In genomic region chr1:98981917-98982513, GRCh38 we compare ENCODE assay signal across 22 cellular contexts. TPM values are rescaled to one million over a fixed set of nuclear protein-coding genes. Genes with fewer than 3 reads are reported as not detected.
DNase-seq lines count a peak whose midpoint lies in the region; ATAC-seq and TF ChIP-seq lines count a peak whose summit lies in the region.
"Had no signal": no experiment of that assay in that cellular context is flagged by ENCODE, and none has a peak within 500 bp of the region (broad histone marks: within the 10 kb centered on the region; RNA-seq: fewer than 3 reads in every experiment).

No MANE protein-coding gene starts in this region.

- CTCF ChIA-PET in BJ (lab: Yijun Ruan, JAX) = no interaction called here

- H3K36me3 Mint-ChIP-seq in GM23338 (ENCODE audit: low read depth) = peaks cover 8% of the 10 kb centered on the region; the same call in 2 of the 3 replicates
- H3K36me3 Mint-ChIP-seq: activated CD8-positive, alpha-beta memory T cell treated with anti-CD3 and anti-CD28 coated beads, Interleukin-2, amount 10 ng/mL, durations not matched to agents 7 days and 5 days; activated naive CD4-positive, alpha-beta T cell treated with anti-CD3 and anti-CD28 coated beads, Interleukin-2, amount 10 ng/mL, durations not matched to agents 7 days and 5 days had no signal

- no peak overlapping the region for H3K4me3 Mint-ChIP-seq in GM23338
- H3K4me3 Mint-ChIP-seq: activated CD8-positive, alpha-beta memory T cell treated with anti-CD3 and anti-CD28 coated beads, Interleukin-2, amount 10 ng/mL, durations not matched to agents 7 days and 5 days; activated naive CD4-positive, alpha-beta T cell treated with anti-CD3 and anti-CD28 coated beads, Interleukin-2, amount 10 ng/mL, durations not matched to agents 7 days and 5 days; endodermal cell; nephron; T-helper 1 cell treated with Interleukin-12 subunit alpha and Interleukin-12 subunit beta and Interleukin-4 antibody, amounts not matched to agents 30 μg/mL and 1 μg/mL, for 36 hours had no signal

- no peak overlapping the region for H3K9ac ChIP-seq in adipocyte (ENCODE audit: low read length)
- H3K9ac ChIP-seq: BLaER1 treated with 17β-estradiol and CSF1 and Interleukin-3, amounts not matched to agents 10 nM and 100 nM had no signal

- peaks cover 8% of the 10 kb centered on the region; the same call in 2 of the 3 replicates for H3K9me3 Mint-ChIP-seq in GM23338
- H3K9me3 Mint-ChIP-seq: activated naive CD4-positive, alpha-beta T cell treated with anti-CD3 and anti-CD28 coated beads, Interleukin-2, amount 10 ng/mL, durations not matched to agents 7 days and 5 days; T-helper 1 cell treated with Interleukin-12 subunit alpha and Interleukin-12 subunit beta and Interleukin-4 antibody, amounts not matched to agents 30 μg/mL and 1 μg/mL, for 36 hours had no signal

- no peak for TF ChIP-seq CTCF in BJ (IDR thresholded peaks at IDR 0.05; ENCODE audit: insufficient read depth, low read depth, low read length)
- no peak for TF ChIP-seq CTCF in foreskin keratinocyte (conservative IDR thresholded peaks at IDR 0.05)
- no peak for TF ChIP-seq CTCF in GM23338 (conservative IDR thresholded peaks at IDR 0.05; ENCODE audit: low read depth in 2 of 2)

- H3K27me3 Mint-ChIP-seq in GM23338 (ENCODE audit: insufficient read depth, low read depth, poor library complexity) = peaks cover 3% of the 10 kb centered on the region
- H3K27me3 Mint-ChIP-seq: activated CD8-positive, alpha-beta memory T cell treated with anti-CD3 and anti-CD28 coated beads, Interleukin-2, amount 10 ng/mL, durations not matched to agents 7 days and 5 days; activated naive CD4-positive, alpha-beta T cell treated with anti-CD3 and anti-CD28 coated beads, Interleukin-2, amount 10 ng/mL, durations not matched to agents 7 days and 5 days had no signal

- H3K27ac Mint-ChIP-seq in GM23338 = no peak overlapping the region
- H3K27ac Mint-ChIP-seq: activated CD8-positive, alpha-beta memory T cell treated with anti-CD3 and anti-CD28 coated beads, Interleukin-2, amount 10 ng/mL, durations not matched to agents 7 days and 5 days; activated naive CD4-positive, alpha-beta T cell treated with anti-CD3 and anti-CD28 coated beads, Interleukin-2, amount 10 ng/mL, durations not matched to agents 7 days and 5 days; endodermal cell; nephron; T-helper 1 cell treated with Interleukin-12 subunit alpha and Interleukin-12 subunit beta and Interleukin-4 antibody, amounts not matched to agents 30 μg/mL and 1 μg/mL, for 36 hours had no signal

- no peak overlapping the region for H3K4me2 ChIP-seq in GM23338
- H3K4me2 ChIP-seq: BLaER1 treated with 17β-estradiol and CSF1 and Interleukin-3, amounts not matched to agents 10 nM and 100 nM had no signal

- H3K4me1 ChIP-seq in adipocyte (ENCODE audit: control insufficient read depth, insufficient read depth, low read length) (peaks cover 6% of the 10 kb centered on the region), foreskin keratinocyte (peaks cover 5% of the 10 kb centered on the region), GM23338 (ENCODE audit: insufficient read depth) (peaks cover 8% of the 10 kb centered on the region)
- H3K4me1 ChIP-seq: BLaER1 treated with 17β-estradiol and CSF1 and Interleukin-3, amounts not matched to agents 10 nM and 100 nM; Peyer's patch had no signal

- POLR2A ChIA-PET in BJ (lab: Charles Lee) = no interaction called here

- no peaks in the 10 kb centered on the region for H3K79me2 ChIP-seq in GM23338 (replicated peaks; ENCODE audit: insufficient read depth)

- H2AFZ ChIP-seq in GM23338 = no peak overlapping the region

- H3F3A ChIP-seq in GM23338 (replicated peaks; ENCODE audit: low read depth) = no peaks in the 10 kb centered on the region

- DNase-seq in BJ (ENCODE audit: low read depth) (peak; percentile 4), HS-5 (ENCODE audit: low read depth) (peak; percentile 57), adipocyte (ENCODE audit: low read depth) (peak; percentile 46), foreskin keratinocyte (peak in 1 of 2 donors; percentile 45), GM23338 (ENCODE audit: low spot score) (no peak)
- no peak for DNase-seq in stimulated activated CD4-positive, alpha-beta T cell treated with anti-CD3 and anti-CD28 coated beads, Interleukin-4, amount 100 ng/mL, for 1 hour
- no peak for DNase-seq in effector CD8-positive, alpha-beta T cell (lab: John Stamatoyannopoulos, UW)
- DNase-seq: activated CD4-positive, CD25-positive, alpha-beta regulatory T cell; activated CD8-positive, alpha-beta memory T cell treated with anti-CD3 and anti-CD28 coated beads, Interleukin-2, amount 10 ng/mL, durations not matched to agents 7 days and 5 days; activated naive CD4-positive, alpha-beta T cell treated with anti-CD3 and anti-CD28 coated beads, Interleukin-2, amount 10 ng/mL, durations not matched to agents 7 days and 5 days; DND-41; endodermal cell; mesendoderm; NCI-H2107; NCI-H748 treated with DMSO at 0.1 percent for 48 hours; Peyer's patch; stimulated activated CD4-positive, alpha-beta T cell treated with anti-CD3 and anti-CD28 coated beads, Interleukin-15, amount 100 ng/mL, for 24 hours had no signal

- H3K36me3 ChIP-seq in BJ (ENCODE audit: control insufficient read depth, insufficient read depth, low read length) = no peaks in the 10 kb centered on the region
- no peaks in the 10 kb centered on the region for H3K36me3 ChIP-seq in adipocyte (ENCODE audit: control insufficient read depth, insufficient read depth, low read length, severe bottlenecking)
- no peaks in the 10 kb centered on the region for H3K36me3 ChIP-seq in GM23338 (ENCODE audit: insufficient read depth)
- H3K36me3 ChIP-seq: BLaER1 treated with 17β-estradiol and CSF1 and Interleukin-3, amounts not matched to agents 10 nM and 100 nM; cardiac muscle cell; Peyer's patch had no signal

- peaks cover 20% of the 10 kb centered on the region for H3K4me1 Mint-ChIP-seq in GM23338
- H3K4me1 Mint-ChIP-seq: activated CD8-positive, alpha-beta memory T cell treated with anti-CD3 and anti-CD28 coated beads, Interleukin-2, amount 10 ng/mL, durations not matched to agents 7 days and 5 days; activated naive CD4-positive, alpha-beta T cell treated with anti-CD3 and anti-CD28 coated beads, Interleukin-2, amount 10 ng/mL, durations not matched to agents 7 days and 5 days; endodermal cell; nephron had no signal

- no peaks in the 10 kb centered on the region for H4K20me1 ChIP-seq in GM23338 (replicated peaks; ENCODE audit: insufficient read depth)
- H4K20me1 ChIP-seq: BLaER1 treated with 17β-estradiol and CSF1 and Interleukin-3, amounts not matched to agents 10 nM and 100 nM had no signal

- peak; percentile 86 for ATAC-seq in foreskin keratinocyte
- no peak for ATAC-seq in GM23338
- no peak for ATAC-seq in HG03469 (IDR thresholded peaks at IDR 0.05; ENCODE audit: unreplicated experiment)
- ATAC-seq: activated CD8-positive, alpha-beta memory T cell treated with anti-CD3 and anti-CD28 coated beads, Interleukin-2, amount 10 ng/mL, durations not matched to agents 7 days and 5 days had no signal

- H3K27me3 ChIP-seq in BJ (ENCODE audit: control insufficient read depth, insufficient read depth, low read length) (no peaks in the 10 kb centered on the region), adipocyte (replicated peaks; ENCODE audit: control insufficient read depth, insufficient read depth, low read length) (no peaks in the 10 kb centered on the region), foreskin keratinocyte (peaks cover 6% of the 10 kb centered on the region), GM23338 (ENCODE audit: insufficient read depth) (no peaks in the 10 kb centered on the region)
- H3K27me3 ChIP-seq: BLaER1 treated with 17β-estradiol and CSF1 and Interleukin-3, amounts not matched to agents 10 nM and 100 nM; cardiac muscle cell; Peyer's patch had no signal

- no peaks in the 10 kb centered on the region for H3K9me2 ChIP-seq in GM23338 (ENCODE audit: insufficient read depth)

- peaks cover 7% of the 10 kb centered on the region for H3K9me3 ChIP-seq in adipocyte (ENCODE audit: control insufficient read depth, low read length)
- H3K9me3 ChIP-seq: Peyer's patch had no signal

- no peak overlapping the region for H3K4me3 ChIP-seq in BJ (ENCODE audit: low read depth, low read length)
- no peak overlapping the region for H3K4me3 ChIP-seq in adipocyte (ENCODE audit: low read length)
- H3K4me3 ChIP-seq in GM23338 = no peak overlapping the region
- H3K4me3 ChIP-seq: BLaER1 treated with 17β-estradiol and CSF1 and Interleukin-3, amounts not matched to agents 10 nM and 100 nM; cardiac muscle cell; Peyer's patch had no signal

- H3K27ac ChIP-seq in foreskin keratinocyte = no peak overlapping the region
- no peak overlapping the region for H3K27ac ChIP-seq in GM23338 (ENCODE audit: low read depth)
- H3K27ac ChIP-seq: BLaER1 treated with 17β-estradiol and CSF1 and Interleukin-3, amounts not matched to agents 10 nM and 100 nM; cardiac muscle cell; Peyer's patch had no signal

TF ChIP-seq in GM23338, 12 proteins besides CTCF, POLR2A, EP300 and RAD21 (continues in another document):
- TF ChIP-seq EZH2phosphoT487 (IDR thresholded peaks at IDR 0.05; ENCODE audit: unreplicated experiment) (no peak), STAT1 (IDR thresholded peaks at IDR 0.05; ENCODE audit: unreplicated experiment) (no peak)

RNA-seq across cellular contexts. Expression of gene PLPPR5, which starts 22.6 kb away (rescaled TPM):
- not detected in 2 replicates for polyA plus RNA-seq in BJ (2011; rRNA removed)
- not detected in 2 replicates for polyA minus RNA-seq in BJ (2011; rRNA and poly(A)+ RNA removed)
- 0.11 and 0.20 TPM in 2 replicates for total RNA-seq in foreskin keratinocyte
- 0.17 and 0.23 TPM in 2 replicates for polyA plus RNA-seq in foreskin keratinocyte
- total RNA-seq in GM23338 (2014; rRNA removed; shearing (Covaris generic)) = 4.2 and 4.7 TPM in 2 replicates
- 3.2 and 4.3 TPM in 2 replicates for polyA plus RNA-seq in GM23338 (2016; fragmentation: Nextera tagmentation; extraction: Ambion mirVana)
- total RNA-seq: activated CD8-positive, alpha-beta memory T cell treated with anti-CD3 and anti-CD28 coated beads, Interleukin-2, amount 10 ng/mL, durations not matched to agents 7 days and 5 days; Peyer's patch had no signal

Comparison
In these comparisons a context has a peak if more than half of its experiments do, and no peak if none do; other contexts are left out.
1. DNase-seq: peak in BJ (single experiment), HS-5 (single experiment) and adipocyte (single experiment); none in GM23338 (single experiment), stimulated activated CD4-positive, alpha-beta T cell treated with anti-CD3 and anti-CD28 coated beads, Interleukin-4, amount 100 ng/mL, for 1 hour (single experiment) and effector CD8-positive, alpha-beta T cell (single experiment).